19 cellular contexts compared by ENCODE assay signal in the genomic region with DNA sequence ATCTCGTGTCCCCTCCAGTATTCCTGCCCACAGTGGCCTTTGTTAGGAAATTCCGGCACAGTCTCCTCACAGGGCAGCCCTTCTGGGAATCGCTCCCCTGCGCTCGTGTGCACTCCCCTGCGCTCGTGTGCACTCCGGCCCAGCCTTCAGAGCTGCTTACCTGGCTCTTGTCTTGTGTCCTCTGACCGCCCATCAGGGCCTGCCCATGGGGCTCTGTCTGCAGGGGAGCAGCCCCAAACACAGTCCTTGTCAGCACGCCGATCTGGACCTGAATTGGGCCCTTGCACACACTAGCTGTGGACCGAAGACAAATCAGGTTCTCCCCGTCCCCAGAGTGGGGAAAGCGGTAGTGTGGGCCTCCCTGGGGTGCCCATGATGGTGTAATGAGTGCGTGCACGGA.
DNase-seq lines count a peak whose midpoint lies in the region; ATAC-seq, FAIRE-seq and TF ChIP-seq lines count a peak whose summit lies in the region.
"Had no signal": no experiment of that assay in that cellular context is flagged by ENCODE, and none has a peak within 500 bp of the region (broad histone marks: within the 10 kb centered on the region; RNA-seq: fewer than 3 reads in every experiment).

No MANE protein-coding gene starts in this region.

- no peaks in the 10 kb centered on the region for H3K36me3 Mint-ChIP-seq in type B pancreatic cell
- H3K36me3 Mint-ChIP-seq: CD4-positive, alpha-beta memory T cell had no signal

- H3K27ac ChIP-seq in SU-DHL-6 (ENCODE audit: low read depth, low read length) (0 out of 2 replicates have a peak overlapping the region, but pooled peaks have one; percentile 52), kidney (ENCODE audit: low read depth in 2 of 2, low read length in 2 of 2) (no peak overlapping the region)
- H3K27ac ChIP-seq: RWPE1 had no signal

- H3K9me3 Mint-ChIP-seq in type B pancreatic cell, result no peaks in the 10 kb centered on the region

- no peaks in the 10 kb centered on the region for H3K36me3 ChIP-seq in H7 (replicated peaks; ENCODE audit: control insufficient read depth, insufficient read depth, low read length)
- no peaks in the 10 kb centered on the region for H3K36me3 ChIP-seq in SU-DHL-6 (ENCODE audit: low read length)
- H3K36me3 ChIP-seq in kidney (ENCODE audit: control insufficient read depth in 1 of 2, insufficient read depth in 2 of 2, low read length in 2 of 2), result no peaks in the 10 kb centered on the region

- no peak overlapping the region for H3K4me2 ChIP-seq in SU-DHL-6 (ENCODE audit: low read depth, low read length, poor library complexity, severe bottlenecking)

- peaks cover 6% of the 10 kb centered on the region for H3F3A ChIP-seq in SU-DHL-6 (ENCODE audit: insufficient read depth)

- peaks cover 100% of the 10 kb centered on the region for H3K79me2 ChIP-seq in SU-DHL-6 (ENCODE audit: insufficient read depth, low read length)

- H3K4me3 Mint-ChIP-seq in type B pancreatic cell, result no peak overlapping the region
- H3K4me3 Mint-ChIP-seq: CD4-positive, alpha-beta memory T cell had no signal

- H3K4me3 ChIP-seq in H7 (ENCODE audit: insufficient read depth, low read depth, low read length) (no peak overlapping the region), SU-DHL-6 (ENCODE audit: insufficient read depth, low read length, poor library complexity, severe bottlenecking) (no peak overlapping the region), kidney (ENCODE audit: low read length in 2 of 2) (no peak overlapping the region)

- 0 out of 2 replicates have a peak, but pooled peaks cover 4% of the 10 kb centered on the region for H4K20me1 ChIP-seq in SU-DHL-6 (ENCODE audit: low read depth, low read length)

- no peaks in the 10 kb centered on the region for H3K27me3 ChIP-seq in H7 (ENCODE audit: control insufficient read depth, insufficient read depth, low read length)
- no peaks in the 10 kb centered on the region for H3K27me3 ChIP-seq in SU-DHL-6 (ENCODE audit: low read length)

- H3K4me1 ChIP-seq in kidney (ENCODE audit: control insufficient read depth in 1 of 2, insufficient read depth in 1 of 2, low read depth in 1 of 2, low read length in 2 of 2), result peaks cover 0 to 6% of the 10 kb centered on the region in 2 donors

- H3K27ac Mint-ChIP-seq in type B pancreatic cell, result peak overlapping the region; percentile 5

- H3K9ac ChIP-seq in SU-DHL-6 (ENCODE audit: low read length), result no peak overlapping the region
- H3K9ac ChIP-seq in kidney (ENCODE audit: low read length in 2 of 2), result no peak overlapping the region

- DNase-seq in H7 (peak; percentile 39), kidney (peak; percentile 63), type B pancreatic cell (ENCODE audit: extremely low spot score, unreplicated experiment) (no peak), NCI-H526 (lab: John Stamatoyannopoulos, UW) (no peak)
- DNase-seq: ACHN; CD4-positive, alpha-beta memory T cell; DMS79; IMR-90; NCI-H1417; NCI-H2029; NCI-H2171; NCI-H446; NCI-H748 treated with DMSO at 0.1 percent for 48 hours; PC-3 had no signal

- no peaks in the 10 kb centered on the region for H3K27me3 Mint-ChIP-seq in type B pancreatic cell
- H3K27me3 Mint-ChIP-seq: CD4-positive, alpha-beta memory T cell had no signal

- no peak for ATAC-seq in GM19452 (IDR thresholded peaks at IDR 0.05; ENCODE audit: unreplicated experiment)
- ATAC-seq in GM21447 (IDR thresholded peaks at IDR 0.05; ENCODE audit: unreplicated experiment), result no peak
- ATAC-seq: PC-3 had no signal

- no peak overlapping the region for H2AFZ ChIP-seq in SU-DHL-6 (ENCODE audit: low read depth, low read length, severe bottlenecking)

- no peaks in the 10 kb centered on the region for H3K9me2 ChIP-seq in SU-DHL-6 (replicated peaks; ENCODE audit: insufficient read depth, low read length)

- no peak for FAIRE-seq in kidney (lab: Jason Lieb, UNC)
- FAIRE-seq: G401.6 had no signal

- intact Hi-C loops in kidney (cut with DNase I), result no loop called here

- TF ChIP-seq CTCF in SU-DHL-6 (IDR thresholded peaks at IDR 0.05; ENCODE audit: insufficient read depth, low read length, poor library complexity, severe bottlenecking) (no peak), kidney (IDR thresholded peaks at IDR 0.05; ENCODE audit: borderline replicate concordance, extremely low read depth, insufficient read depth) (no peak), type B pancreatic cell (conservative IDR thresholded peaks at IDR 0.05) (no peak)

- H3K9me3 ChIP-seq in SU-DHL-6 (ENCODE audit: insufficient read depth, low read length), result no peaks in the 10 kb centered on the region
- no peaks in the 10 kb centered on the region for H3K9me3 ChIP-seq in kidney (ENCODE audit: control insufficient read depth in 1 of 2, low read length in 2 of 2)

- peaks cover 16% of the 10 kb centered on the region for H3K4me1 Mint-ChIP-seq in type B pancreatic cell (ENCODE audit: unreplicated experiment)

Comparison
In these comparisons a context has a peak if more than half of its experiments do, and no peak if none do; other contexts are left out.
1. DNase-seq: peak in H7 (single experiment) and kidney (single experiment); none in type B pancreatic cell (single experiment) and NCI-H526 (0 of 2).